Comparison of ENCODE assay signal across 8 cellular contexts in the genomic region with DNA sequence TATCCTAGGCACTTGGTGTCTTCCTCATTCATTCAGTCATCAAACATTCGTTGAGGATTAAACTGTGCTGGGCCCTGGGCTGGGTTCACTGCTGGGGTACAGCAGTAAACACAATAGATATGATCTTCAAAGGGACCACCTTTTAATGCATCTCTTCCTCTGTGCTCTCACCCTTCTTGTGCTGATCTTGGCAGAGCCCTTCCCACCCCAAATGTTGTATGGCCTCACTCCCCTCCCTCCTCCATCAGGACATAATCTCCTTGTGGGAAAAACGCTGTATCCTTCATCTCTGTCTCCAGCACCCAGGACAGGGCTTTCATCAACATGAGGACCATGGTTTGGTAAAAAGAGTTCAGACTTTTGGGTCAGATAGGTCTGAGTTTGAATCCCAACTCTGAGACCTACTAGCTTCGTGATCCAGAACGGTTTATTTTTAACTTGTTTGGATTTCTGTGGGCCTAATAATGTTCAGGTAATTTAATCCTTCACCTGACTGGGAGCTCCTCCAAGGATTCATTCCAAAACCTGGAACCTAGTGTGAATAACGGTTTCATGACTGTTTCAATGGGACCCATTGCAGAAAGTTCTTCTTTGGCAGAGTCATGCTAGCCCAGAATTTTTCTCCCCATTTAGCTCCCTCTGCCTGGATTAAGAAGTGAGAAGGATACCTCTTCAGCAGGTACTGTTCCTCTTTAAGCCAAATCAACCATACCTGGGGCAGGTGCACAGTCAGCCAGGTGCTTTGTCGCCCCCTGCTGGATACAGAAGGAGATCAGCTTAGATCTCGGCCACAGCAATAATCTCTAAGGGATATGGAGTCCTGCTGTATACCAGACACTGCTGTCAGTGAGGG. TPM values are rescaled to one million over a fixed set of nuclear protein-coding genes. Genes with fewer than 3 reads are reported as not detected.
DNase-seq lines count a peak whose midpoint lies in the region; ATAC-seq and TF ChIP-seq lines count a peak whose summit lies in the region.

No MANE protein-coding gene starts in this region.

- TF ChIP-seq CTCF in brain (conservative IDR thresholded peaks at IDR 0.05) (peak; percentile 66 to 86), vagina (IDR thresholded peaks at IDR 0.05) (peak in 2 of 3 experiments; percentile 27 to 48)

- no peak for ATAC-seq in GM18861 (IDR thresholded peaks at IDR 0.05; ENCODE audit: unreplicated experiment)

- peaks cover 10% of the 10 kb centered on the region for H3K4me1 ChIP-seq in vagina

- no peak overlapping the region for H3K27ac ChIP-seq in vagina

- H3K9me3 Mint-ChIP-seq in T-helper 2 cell treated with Interferon-gamma antibody and Interleukin-4, amounts not matched to agents 5 μg/mL and 100 μg/mL, for 36 hours = no peaks in the 10 kb centered on the region
- H3K9me3 Mint-ChIP-seq in brain = peaks cover 0 to 10% (median 4%) of the 10 kb centered on the region in 5 experiments

- H3K4me1 Mint-ChIP-seq in T-helper 2 cell treated with Interferon-gamma antibody and Interleukin-4, amounts not matched to agents 5 μg/mL and 100 μg/mL, for 36 hours (ENCODE audit: low read depth) = peaks cover under 1% of the 10 kb centered on the region
- H3K4me1 Mint-ChIP-seq in brain = peaks cover 9% of the 10 kb centered on the region

- TF ChIP-seq POLR2A in vagina (IDR thresholded peaks at IDR 0.05) = no peak

- intact Hi-C loops in vagina (cut with DNase I) = no loop called here

- H3K9me3 ChIP-seq in vagina = no peaks in the 10 kb centered on the region

- DNase-seq in T-helper 2 cell (peak in 4 of 5 experiments; percentile 33 to 63 (median 52)), HuH-7 (ENCODE audit: low spot score) (peak; percentile 94), T-helper 1 cell (peak; percentile 38 to 75 (median 64)), mesenteric fat pad (ENCODE audit: low spot score) (peak; percentile 39), vagina (ENCODE audit: extremely low spot score in 2 of 2) (peak in 1 of 2 donors; percentile 69)
- no peak for DNase-seq in T-helper 2 cell treated with Interferon-gamma antibody and Interleukin-4, amounts not matched to agents 5 μg/mL and 100 μg/mL, for 36 hours (ENCODE audit: low spot score)

- no peak overlapping the region for H3K4me3 Mint-ChIP-seq in T-helper 2 cell treated with Interferon-gamma antibody and Interleukin-4, amounts not matched to agents 5 μg/mL and 100 μg/mL, for 36 hours
- H3K4me3 Mint-ChIP-seq in brain = peak overlapping the region in 2 of 5 experiments; percentile 6 to 71

- no peaks in the 10 kb centered on the region for H3K36me3 ChIP-seq in vagina

- H3K36me3 Mint-ChIP-seq in T-helper 2 cell treated with Interferon-gamma antibody and Interleukin-4, amounts not matched to agents 5 μg/mL and 100 μg/mL, for 36 hours (ENCODE audit: low read depth) = no peaks in the 10 kb centered on the region
- H3K36me3 Mint-ChIP-seq in brain = no peaks in the 10 kb centered on the region

- peaks cover 40% of the 10 kb centered on the region for H3K27me3 Mint-ChIP-seq in T-helper 2 cell treated with Interferon-gamma antibody and Interleukin-4, amounts not matched to agents 5 μg/mL and 100 μg/mL, for 36 hours (ENCODE audit: low read depth)
- H3K27me3 Mint-ChIP-seq in brain = peaks cover 28% of the 10 kb centered on the region

- no peak overlapping the region for H3K4me3 ChIP-seq in vagina

- H3K27ac Mint-ChIP-seq in T-helper 2 cell treated with Interferon-gamma antibody and Interleukin-4, amounts not matched to agents 5 μg/mL and 100 μg/mL, for 36 hours = no peak overlapping the region
- H3K27ac Mint-ChIP-seq in brain = peak overlapping the region in 1 of 5 experiments; percentile 46

- H3K27me3 ChIP-seq in vagina = peaks cover 3% of the 10 kb centered on the region

RNA-seq across cellular contexts. Expression of a gene that starts 5.2 kb away (rescaled TPM):
- polyA plus RNA-seq in brain (ENCODE audit: insufficient read depth, low read depth, low replicate concordance) = 1.4 TPM
- total RNA-seq in mesenteric fat pad (not detected), vagina (not detected)
